18 cellular contexts compared by ENCODE assay signal in genomic region chr4:23332266-23332665, GRCh38.
DNase-seq lines count a peak whose midpoint lies in the region; ATAC-seq and TF ChIP-seq lines count a peak whose summit lies in the region.
"Had no signal": no experiment of that assay in that cellular context is flagged by ENCODE, and none has a peak within 500 bp of the region (broad histone marks: within the 10 kb centered on the region; RNA-seq: fewer than 3 reads in every experiment).

No MANE protein-coding gene starts in this region.

- no peaks in the 10 kb centered on the region for H3K9me3 ChIP-seq in CD4-positive, alpha-beta T cell (ENCODE audit: control insufficient read depth, low read length)
- H3K9me3 ChIP-seq in neural progenitor cell (ENCODE audit: low read depth) = no peaks in the 10 kb centered on the region
- H3K9me3 ChIP-seq: Caco-2 had no signal

- no peak overlapping the region for H3K4me2 ChIP-seq in neural progenitor cell

- intact Hi-C loops in CD4-positive, alpha-beta T cell (cut with DNase I, micrococcal nuclease) = no loop called here

- ATAC-seq in CD4-positive, alpha-beta T cell (ENCODE audit: poor library complexity) = no peak
- no peak for ATAC-seq in GM18870 (IDR thresholded peaks at IDR 0.05; ENCODE audit: unreplicated experiment)
- ATAC-seq: Right ventricle myocardium inferior had no signal

- no peak overlapping the region for H3K4me3 Mint-ChIP-seq in CD4-positive, alpha-beta T cell
- no peak overlapping the region for H3K4me3 Mint-ChIP-seq in neural progenitor cell

- no peaks in the 10 kb centered on the region for H3K36me3 ChIP-seq in neural progenitor cell

- no peaks in the 10 kb centered on the region for H3K27me3 Mint-ChIP-seq in CD4-positive, alpha-beta T cell
- H3K27me3 Mint-ChIP-seq in neural progenitor cell (ENCODE audit: insufficient read depth, low read depth) = peaks cover 6% of the 10 kb centered on the region

- in situ Hi-C loops in ACHN (cut with HindIII; ENCODE audit: low pct_ligation_motif_present, low pct_unique_long_range_greater_than_20kb, low sequenced_read_pairs) = no loop called here

- no peak overlapping the region for H2AFZ ChIP-seq in neural progenitor cell (replicated peaks)

- H3K79me2 ChIP-seq in neural progenitor cell (ENCODE audit: low read depth) = no peaks in the 10 kb centered on the region

- H3K27me3 ChIP-seq in CD4-positive, alpha-beta T cell (ENCODE audit: control insufficient read depth, insufficient read depth, low read length) = no peaks in the 10 kb centered on the region
- no peaks in the 10 kb centered on the region for H3K27me3 ChIP-seq in neural progenitor cell

- H3F3A ChIP-seq in neural progenitor cell (ENCODE audit: low read depth) = no peaks in the 10 kb centered on the region

- H3K4me3 ChIP-seq in neural progenitor cell = no peak overlapping the region

- POLR2A ChIA-PET in CD4-positive, alpha-beta T cell (lab: Charles Lee) = no interaction called here

- H3K9ac ChIP-seq in neural progenitor cell = no peak overlapping the region

- H4K20me1 ChIP-seq in neural progenitor cell (ENCODE audit: low read depth) = no peaks in the 10 kb centered on the region

- H3K36me3 Mint-ChIP-seq in CD4-positive, alpha-beta T cell (ENCODE audit: low read depth) = peaks cover 4% of the 10 kb centered on the region
- no peaks in the 10 kb centered on the region for H3K36me3 Mint-ChIP-seq in neural progenitor cell

- no peak for TF ChIP-seq CTCF in CD4-positive, alpha-beta T cell (IDR thresholded peaks at IDR 0.05)
- TF ChIP-seq CTCF in neural progenitor cell (IDR thresholded peaks at IDR 0.05) = no peak

- peaks cover 28% of the 10 kb centered on the region for H3K4me1 Mint-ChIP-seq in CD4-positive, alpha-beta T cell (ENCODE audit: low read depth)
- peaks cover 25% of the 10 kb centered on the region for H3K4me1 Mint-ChIP-seq in neural progenitor cell

- H3K27ac Mint-ChIP-seq in CD4-positive, alpha-beta T cell = peak overlapping the region; percentile 22
- no peak overlapping the region for H3K27ac Mint-ChIP-seq in neural progenitor cell

- H3K4me1 ChIP-seq in neural progenitor cell = peaks cover 15% of the 10 kb centered on the region
- H3K4me1 ChIP-seq: Caco-2 had no signal

- DNase-seq in ACHN (peak; percentile 6), astrocyte of the hippocampus (ENCODE audit: low read depth, low spot score) (peak; percentile 73), neural progenitor cell (ENCODE audit: low spot score) (peak; percentile 15), NCI-H446 treated with DMSO at 0.1 percent for 48 hours (lab: John Stamatoyannopoulos, UW) (no peak), NCI-H2227 (lab: John Stamatoyannopoulos, UW; ENCODE audit: unreplicated experiment) (no peak)
- DNase-seq in CD4-positive, alpha-beta T cell = no peak
- DNase-seq: Caco-2, DMS153, GDM1, MM.1S, NCI-H1092, NCI-H146, NCI-H2029 treated with DMSO at 0.1 percent for 48 hours, NCI-H510A, NCI-H748 treated with DMSO at 0.1 percent for 48 hours had no signal

- CTCF ChIA-PET in CD4-positive, alpha-beta T cell (lab: Charles Lee) = no interaction called here

- H3K27ac ChIP-seq in CD4-positive, alpha-beta T cell (ENCODE audit: low read depth, low read length) = no peak overlapping the region
- no peak overlapping the region for H3K27ac ChIP-seq in neural progenitor cell
- H3K27ac ChIP-seq: C4-2B had no signal

- no peaks in the 10 kb centered on the region for H3K9me3 Mint-ChIP-seq in CD4-positive, alpha-beta T cell
- H3K9me3 Mint-ChIP-seq in neural progenitor cell = peaks cover 4% of the 10 kb centered on the region

Comparison
In these comparisons a context has a peak if more than half of its experiments do, and no peak if none do; other contexts are left out.
1. DNase-seq: peak in ACHN (single experiment), astrocyte of the hippocampus (single experiment) and neural progenitor cell (single experiment); none in CD4-positive, alpha-beta T cell (0 of 10), NCI-H446 treated with DMSO at 0.1 percent for 48 hours (single experiment) and NCI-H2227 (single experiment).